33 cellular contexts compared by ENCODE assay signal in genomic region chr6:19332806-19333460, GRCh38.
"Had no signal": no experiment of that assay in that cellular context is flagged by ENCODE, and none has a peak within 500 bp of the region (broad histone marks: within the 10 kb centered on the region; RNA-seq: fewer than 3 reads in every experiment).

No MANE protein-coding gene starts in this region.

- H3K4me3 ChIP-seq: PC-9, SJCRH30, SK-N-MC had no signal

- H2AFZ ChIP-seq: PC-9 had no signal

- H3K4me1 ChIP-seq: SJCRH30 had no signal

- H3K27me3 ChIP-seq: brain microvascular endothelial cell, SJCRH30 had no signal

- H3K4me2 ChIP-seq: KMS-11, PC-9 had no signal

- H3K9me3 ChIP-seq: SJCRH30 had no signal

- ATAC-seq: activated CD8-positive, alpha-beta T cell treated with anti-CD3 and anti-CD28 coated beads for 36 hours; activated T-cell treated with anti-CD3 and anti-CD28 coated beads, Interleukin-2, amount 50 U/mL, for 72 hours; activated T-helper 17 cell treated with anti-CD3 and anti-CD28 coated beads, Interleukin-2, amount 50 U/mL, for 72 hours; Right ventricle myocardium inferior had no signal

- FAIRE-seq: RCC 7860 had no signal

- DNase-seq: activated CD4-positive, alpha-beta T cell treated with anti-CD3 and anti-CD28 coated beads, Interleukin-2, amount 10 ng/mL, durations not matched to agents 24 days and 14 days; activated CD4-positive, alpha-beta T cell treated with anti-CD3 and anti-CD28 coated beads, Interleukin-2, amount 50 U/mL, for 4 hours; activated CD8-positive, alpha-beta T cell treated with anti-CD3 and anti-CD28 coated beads for 36 hours; activated effector memory CD4-positive, alpha-beta T cell treated with anti-CD3 and anti-CD28 coated beads, Interleukin-2, amount 50 U/mL, for 16 hours; activated naive CD4-positive, alpha-beta T cell; activated naive CD4-positive, alpha-beta T cell treated with anti-CD3 and anti-CD28 coated beads, Interleukin-2, amount 50 U/mL, for 16 hours; activated naive CD8-positive, alpha-beta T cell treated with anti-CD3 and anti-CD28 coated beads for 36 hours; activated T-cell treated with anti-CD3 and anti-CD28 coated beads, Interleukin-2, amount 50 U/mL, for 1 hour; activated T-cell treated with anti-CD3 and anti-CD28 coated beads, Interleukin-2, amount 50 U/mL, for 72 hours; amniotic stem cell; aorta; brain microvascular endothelial cell; central memory CD4-positive, alpha-beta T cell; NCI-H1092 treated with DMSO at 0.1 percent for 48 hours; NCI-H1417; NCI-H146; NCI-H187; NCI-H2029 treated with DMSO at 0.1 percent for 48 hours; NCI-H2107; NCI-H2171 treated with DMSO at 0.1 percent for 48 hours; NCI-H2227 treated with DMSO at 0.1 percent for 48 hours; NCI-H446; NCI-H510A treated with DMSO at 0.1 percent for 48 hours; NK-92 treated with Interleukin-12 subunit alpha and Interleukin-12 subunit beta, amount 100 ng/mL, for 24 hours; PC-9; SJCRH30; T1000 had no signal

- H3K27ac ChIP-seq: KMS-11, PC-9, RWPE1, SJCRH30, SK-N-MC had no signal

- H3K9ac ChIP-seq: KMS-11 had no signal

- H3K36me3 ChIP-seq: brain microvascular endothelial cell, SJCRH30 had no signal
